8 cellular contexts compared by ENCODE assay signal in genomic region chr9:136363106-136363605, GRCh38. TPM values are rescaled to one million over a fixed set of nuclear protein-coding genes. Genes with fewer than 3 reads are reported as not detected.
A peak's percentile ranks its signal among the peaks of the same experiment; 100 is the strongest.
DNase-seq lines count a peak whose midpoint lies in the region; ATAC-seq, FAIRE-seq and TF ChIP-seq lines count a peak whose summit lies in the region.

No MANE protein-coding gene starts in this region.

- H3K9me3 ChIP-seq in HUES48 (ENCODE audit: control insufficient read depth, insufficient read depth, low read length) (no peaks in the 10 kb centered on the region), OCI-LY1 (ENCODE audit: low read length) (no peaks in the 10 kb centered on the region)

- no peak overlapping the region for H2AFZ ChIP-seq in OCI-LY1 (ENCODE audit: low read length)

- no peaks in the 10 kb centered on the region for H3F3A ChIP-seq in OCI-LY1 (ENCODE audit: insufficient read depth, low read length)

- H3K4me3 ChIP-seq in HUES48 (ENCODE audit: low read depth, low read length) (peak overlapping the region; percentile 79), OCI-LY1 (ENCODE audit: low read depth, low read length, poor library complexity, severe bottlenecking) (peak overlapping the region; percentile 75)

- no peak for FAIRE-seq in D721Med (lab: Jason Lieb, UNC)

- H4K20me1 ChIP-seq in OCI-LY1 (ENCODE audit: insufficient read depth, low read length): no peaks in the 10 kb centered on the region

- H3K36me3 ChIP-seq in HUES48 (ENCODE audit: control insufficient read depth, insufficient read depth, low read length) (peaks cover 5% of the 10 kb centered on the region; the same call in 1 of the 2 replicates), OCI-LY1 (ENCODE audit: insufficient read depth, low read length) (no peaks in the 10 kb centered on the region; the same call in 1 of the 2 replicates)

- TF ChIP-seq CTCF in D721Med (IDR thresholded peaks at IDR 0.05; ENCODE audit: insufficient read depth, missing control alignments) (no peak), OCI-LY1 (IDR thresholded peaks at IDR 0.05; ENCODE audit: low read length) (no peak)

- DNase-seq in D721Med (ENCODE audit: insufficient read length, low spot score) (peak; percentile 97), activated T-cell treated with anti-CD3 and anti-CD28 coated beads for 4 hours (peak; percentile 95), epithelial cell of prostate (ENCODE audit: low read depth, low spot score) (peak; percentile 55), mucosa of gallbladder (ENCODE audit: low spot score) (peak; percentile 97)
- peak; percentile 87 to 88 for DNase-seq in stimulated activated CD8-positive, alpha-beta memory T cell treated with anti-CD3 and anti-CD28 coated beads, Interleukin-4, amount 100 ng/mL, for 4 hours (ENCODE audit: low read depth in 2 of 2, low spot score in 1 of 2)

- peaks cover 4% of the 10 kb centered on the region; the same call in 1 of the 2 replicates for H3K4me1 ChIP-seq in HUES48 (ENCODE audit: control insufficient read depth, insufficient read depth, low read length)
- peaks cover 11% of the 10 kb centered on the region for H3K4me1 ChIP-seq in OCI-LY1 (ENCODE audit: insufficient read depth, low read length, severe bottlenecking)

- H3K27me3 ChIP-seq in HUES48 (ENCODE audit: control insufficient read depth, insufficient read depth, low read length): no peaks in the 10 kb centered on the region
- no peaks in the 10 kb centered on the region; the same call in 1 of the 2 replicates for H3K27me3 ChIP-seq in OCI-LY1 (ENCODE audit: insufficient read depth, low read length)

- ATAC-seq in GM21423 (IDR thresholded peaks at IDR 0.05; ENCODE audit: unreplicated experiment): peak; percentile 76

- no peaks in the 10 kb centered on the region for H3K79me2 ChIP-seq in OCI-LY1 (ENCODE audit: insufficient read depth, low read length)

- H3K9ac ChIP-seq in HUES48 (ENCODE audit: low read depth, low read length) (peak overlapping the region; percentile 84), OCI-LY1 (ENCODE audit: low read length) (peak overlapping the region; percentile 84)

- no peaks in the 10 kb centered on the region for H3K9me2 ChIP-seq in OCI-LY1 (ENCODE audit: low read depth, low read length)

- peak overlapping the region; percentile 62 for H3K4me2 ChIP-seq in OCI-LY1 (ENCODE audit: low read length)

- H3K27ac ChIP-seq in HUES48 (ENCODE audit: low read depth, low read length) (peak overlapping the region; percentile 90), OCI-LY1 (ENCODE audit: low read depth, low read length, poor library complexity, severe bottlenecking) (no peak overlapping the region), epithelial cell of prostate (peak overlapping the region; percentile 90)

RNA-seq across cellular contexts. Expression of gene DNLZ, which starts 0.4 kb away (rescaled TPM):
- 16.4 TPM for total RNA-seq in mucosa of gallbladder

RNA-seq across cellular contexts. Expression of gene CARD9, which starts 10.3 kb away (rescaled TPM):
- total RNA-seq in mucosa of gallbladder: 8.2 TPM

RNA-seq across cellular contexts. Expression of gene GPSM1, which starts 35.8 kb away (rescaled TPM):
- 24.6 TPM for total RNA-seq in mucosa of gallbladder

RNA-seq across cellular contexts. Expression of gene SNAPC4, which starts 36.8 kb away (rescaled TPM):
- 9.1 TPM for total RNA-seq in mucosa of gallbladder

RNA-seq across cellular contexts. Expression of gene ENTR1, which starts 47.3 kb away (rescaled TPM):
- 38.8 TPM for total RNA-seq in mucosa of gallbladder
